Comparison of ENCODE assay signal across 9 cellular contexts in genomic region chr12:115599251-115599811, GRCh38.
DNase-seq lines count a peak whose midpoint lies in the region; ATAC-seq and TF ChIP-seq lines count a peak whose summit lies in the region.
"Had no signal": no experiment of that assay in that cellular context is flagged by ENCODE, and none has a peak within 500 bp of the region (broad histone marks: within the 10 kb centered on the region; RNA-seq: fewer than 3 reads in every experiment).

No MANE protein-coding gene starts in this region.

- H3K4me1 ChIP-seq in lung (ENCODE audit: control insufficient read depth in 2 of 2, insufficient read depth in 2 of 2, low read length in 2 of 2) (no peaks in the 10 kb centered on the region), upper lobe of right lung (peaks cover 9% of the 10 kb centered on the region)

- H3K4me1 Mint-ChIP-seq in brain (peaks cover 12% of the 10 kb centered on the region), osteocyte (ENCODE audit: unreplicated experiment) (no peaks in the 10 kb centered on the region)
- H3K4me1 Mint-ChIP-seq: activated CD4-positive, alpha-beta memory T cell treated with anti-CD3 and anti-CD28 coated beads, Interleukin-2, amount 10 ng/mL, durations not matched to agents 7 days and 5 days had no signal

- H3K36me3 Mint-ChIP-seq in brain: no peaks in the 10 kb centered on the region
- H3K36me3 Mint-ChIP-seq in osteocyte (ENCODE audit: unreplicated experiment): no peaks in the 10 kb centered on the region
- no peaks in the 10 kb centered on the region for H3K36me3 Mint-ChIP-seq in activated naive CD4-positive, alpha-beta T cell treated with anti-CD3 and anti-CD28 coated beads, Interleukin-2, amount 50 U/mL, for 72 hours

- H3K4me3 ChIP-seq in lung (no peak overlapping the region), upper lobe of right lung (no peak overlapping the region)

- TF ChIP-seq CTCF in brain (conservative IDR thresholded peaks at IDR 0.05): no peak
- no peak for TF ChIP-seq CTCF in lung (IDR thresholded peaks at IDR 0.05; ENCODE audit: control extremely low read depth, extremely low read depth)
- no peak for TF ChIP-seq CTCF in upper lobe of right lung (IDR thresholded peaks at IDR 0.05)
- no peak for TF ChIP-seq CTCF in osteocyte (IDR thresholded peaks at IDR 0.05)

- peaks cover 5% of the 10 kb centered on the region for H3K27me3 Mint-ChIP-seq in brain
- H3K27me3 Mint-ChIP-seq in osteocyte (ENCODE audit: unreplicated experiment): no peaks in the 10 kb centered on the region

- 3 to 4% methylated on average over 24 of the region's 24 CpGs for WGBS in lung, 2 donors

- H3K27ac Mint-ChIP-seq in brain (peak overlapping the region in 2 of 5 experiments; percentile 45 to 62), osteocyte (ENCODE audit: unreplicated experiment) (no peak overlapping the region)
- no peak overlapping the region for H3K27ac Mint-ChIP-seq in activated naive CD4-positive, alpha-beta T cell treated with anti-CD3 and anti-CD28 coated beads, Interleukin-2, amount 50 U/mL, for 72 hours
- H3K27ac Mint-ChIP-seq: activated CD4-positive, alpha-beta memory T cell treated with anti-CD3 and anti-CD28 coated beads, Interleukin-2, amount 10 ng/mL, durations not matched to agents 7 days and 5 days had no signal

- H3K27me3 ChIP-seq in lung (ENCODE audit: control insufficient read depth, insufficient read depth) (no peaks in the 10 kb centered on the region), upper lobe of right lung (peaks cover 4% of the 10 kb centered on the region)

- intact Hi-C loops in upper lobe of right lung (cut with DNase I): no loop called here

- DNase-seq in NCI-H1436 treated with DMSO at 0.1 percent for 48 hours (lab: John Stamatoyannopoulos, UW) (peak; percentile 29), lung (ENCODE audit: low spot score) (no peak), upper lobe of right lung (no peak), osteocyte (ENCODE audit: extremely low spot score, unreplicated experiment) (no peak)
- DNase-seq in activated naive CD4-positive, alpha-beta T cell treated with anti-CD3 and anti-CD28 coated beads, Interleukin-2, amount 50 U/mL, for 72 hours (ENCODE audit: low spot score in 2 of 2): no peak
- DNase-seq: activated CD4-positive, alpha-beta memory T cell treated with anti-CD3 and anti-CD28 coated beads, Interleukin-2, amount 10 ng/mL, durations not matched to agents 7 days and 5 days; Kasumi-1 had no signal

- H3K36me3 ChIP-seq in lung (ENCODE audit: control insufficient read depth in 2 of 2, insufficient read depth in 2 of 2, low read length in 2 of 2) (no peaks in the 10 kb centered on the region), upper lobe of right lung (no peaks in the 10 kb centered on the region)

- H3K27ac ChIP-seq in lung (ENCODE audit: low read depth in 1 of 2, low read length in 1 of 2) (no peak overlapping the region), upper lobe of right lung (no peak overlapping the region)

- ATAC-seq in lung (ENCODE audit: insufficient read depth, low FRiP score) (peak; percentile 37), upper lobe of right lung (peak; percentile 44), HG02678 (IDR thresholded peaks at IDR 0.05; ENCODE audit: unreplicated experiment) (no peak)
- no peak for ATAC-seq in activated naive CD4-positive, alpha-beta T cell treated with anti-CD3 and anti-CD28 coated beads, Interleukin-2, amount 50 U/mL, for 72 hours

- no peaks in the 10 kb centered on the region for H3K9me3 ChIP-seq in lung (ENCODE audit: control insufficient read depth in 2 of 2, insufficient read depth in 1 of 2, low read length in 1 of 2)
- no peaks in the 10 kb centered on the region for H3K9me3 ChIP-seq in upper lobe of right lung

- H3K4me3 Mint-ChIP-seq in brain (peak overlapping the region in 4 of 5 experiments; percentile 39 to 63 (median 55)), osteocyte (ENCODE audit: unreplicated experiment) (no peak overlapping the region)
- H3K4me3 Mint-ChIP-seq: activated CD4-positive, alpha-beta memory T cell treated with anti-CD3 and anti-CD28 coated beads, Interleukin-2, amount 10 ng/mL, durations not matched to agents 7 days and 5 days had no signal

- peaks cover 0 to 3% (median 0%) of the 10 kb centered on the region in 5 experiments for H3K9me3 Mint-ChIP-seq in brain
- H3K9me3 Mint-ChIP-seq in osteocyte (ENCODE audit: unreplicated experiment): peaks cover 9% of the 10 kb centered on the region
- H3K9me3 Mint-ChIP-seq in activated naive CD4-positive, alpha-beta T cell treated with anti-CD3 and anti-CD28 coated beads, Interleukin-2, amount 50 U/mL, for 72 hours: peaks cover 12 to 16% of the 10 kb centered on the region in 2 donors

Comparison
In these comparisons a context has a peak if more than half of its experiments do, and no peak if none do; other contexts are left out.
1. ATAC-seq: peak in lung (single experiment) and upper lobe of right lung (single experiment); none in HG02678 (single experiment) and activated naive CD4-positive, alpha-beta T cell treated with anti-CD3 and anti-CD28 coated beads, Interleukin-2, amount 50 U/mL, for 72 hours (0 of 2).